Comparison of ENCODE assay signal across 25 cellular contexts in the genomic region with DNA sequence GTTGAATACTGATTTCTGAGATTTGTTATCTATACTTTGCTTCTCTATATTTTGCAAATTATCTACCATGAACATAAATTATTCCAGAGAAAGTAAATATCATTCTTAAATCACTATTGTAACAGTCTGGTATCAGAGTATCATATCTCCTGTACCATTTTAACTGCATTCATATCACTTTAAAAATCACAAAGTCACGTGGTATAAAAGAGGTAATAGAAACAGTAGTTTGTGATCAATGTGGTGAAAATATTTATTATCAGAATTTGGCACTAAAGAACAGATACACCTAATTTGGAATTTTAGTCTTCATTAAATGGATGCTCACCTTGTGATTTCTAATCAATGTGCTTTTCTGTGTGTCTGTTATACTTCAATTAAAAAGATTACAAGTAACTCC. TPM values are rescaled to one million over a fixed set of nuclear protein-coding genes. Genes with fewer than 3 reads are reported as not detected.
A peak's percentile ranks its signal among the peaks of the same experiment; 100 is the strongest.
DNase-seq lines count a peak whose midpoint lies in the region; ATAC-seq, FAIRE-seq and TF ChIP-seq lines count a peak whose summit lies in the region.
"Had no signal": no experiment of that assay in that cellular context is flagged by ENCODE, and none has a peak within 500 bp of the region (broad histone marks: within the 10 kb centered on the region; RNA-seq: fewer than 3 reads in every experiment).

No MANE protein-coding gene starts in this region.

- no peaks in the 10 kb centered on the region for H3K9me3 Mint-ChIP-seq in MCF 10A (ENCODE audit: unreplicated experiment)
- H3K9me3 Mint-ChIP-seq: activated B cell treated with CpG ODN at 0.5 μM for 24 hours; activated CD4-positive, alpha-beta T cell treated with anti-CD3 and anti-CD28 coated beads, Interleukin-2, amount 10 ng/mL, durations not matched to agents 7 days and 5 days; activated naive CD4-positive, alpha-beta T cell treated with anti-CD3 and anti-CD28 coated beads, Interleukin-2, amount 50 U/mL, for 72 hours; naive thymus-derived CD8-positive, alpha-beta T cell had no signal

- H3K27me3 Mint-ChIP-seq in MCF 10A (ENCODE audit: insufficient read depth, unreplicated experiment), result no peaks in the 10 kb centered on the region
- H3K27me3 Mint-ChIP-seq: activated B cell treated with CpG ODN at 0.5 μM for 24 hours had no signal

- DNase-seq in GM12878 (ENCODE audit: low read depth, low spot score) (no peak), spleen (no peak), NCI-H1417 treated with DMSO at 0.1 percent for 48 hours (lab: John Stamatoyannopoulos, UW) (no peak), MCF 10A (ENCODE audit: unreplicated experiment) (no peak), BE2C (no peak)
- DNase-seq: activated B cell treated with CpG ODN at 0.5 μM for 24 hours; activated CD4-positive, alpha-beta T cell treated with anti-CD3 and anti-CD28 coated beads, Interleukin-2, amount 10 ng/mL, durations not matched to agents 7 days and 5 days; effector CD4-positive, alpha-beta T cell; H7; Karpas-422; midbrain; naive thymus-derived CD8-positive, alpha-beta T cell; NCI-H1436 treated with DMSO at 0.1 percent for 48 hours; NCI-H82; small intestine; stimulated activated CD4-positive, alpha-beta T cell treated with anti-CD3 and anti-CD28 coated beads, Interleukin-1b, Interleukin-23, amount 100 ng/mL, for 48 hours; stimulated activated naive CD8-positive, alpha-beta T cell treated with anti-CD3 and anti-CD28 coated beads, Interleukin-15, Interleukin-2, amounts not matched to agents 100 U/mL and 50 U/mL, for 24 hours had no signal

- BruUV-seq in GM12878 (replicated peaks; lab: Mats Ljungman, UMichigan) (no TSS peak), MCF 10A (replicated peaks; lab: Mats Ljungman, UMichigan) (no TSS peak)

- no peak overlapping the region for H2AFZ ChIP-seq in GM12878 (ENCODE audit: control insufficient read depth, low read depth, low read length)

- H3K27ac ChIP-seq in GM12878 (ENCODE audit: control insufficient read depth, insufficient read depth) (no peak overlapping the region), mesodermal cell (ENCODE audit: low read depth, low read length, severe bottlenecking) (peak overlapping the region; percentile 79), spleen (peak overlapping the region; percentile 13 to 71 (median 60))
- H3K27ac ChIP-seq: BLaER1, HL-60, RWPE1 had no signal

- intact Hi-C loops in GM12878 (cut with micrococcal nuclease; ENCODE audit: unreplicated experiment) (no loop called here), spleen (cut with DNase I; ENCODE audit: low total_unique reads) (no loop called here), MCF 10A (cut with micrococcal nuclease) (no loop called here)

- H3K27me3 ChIP-seq in GM12878 (replicated peaks in 1 of 2; ENCODE audit: control insufficient read depth in 2 of 2, insufficient read depth in 2 of 2, low read length in 1 of 2) (no peaks in the 10 kb centered on the region), spleen (replicated peaks in 1 of 7) (no peaks in the 10 kb centered on the region), BE2C (no peaks in the 10 kb centered on the region)
- H3K27me3 ChIP-seq: BLaER1 had no signal

- no peak overlapping the region for H3K4me3 Mint-ChIP-seq in MCF 10A (ENCODE audit: unreplicated experiment)
- H3K4me3 Mint-ChIP-seq: activated B cell treated with CpG ODN at 0.5 μM for 24 hours; activated CD4-positive, alpha-beta T cell treated with anti-CD3 and anti-CD28 coated beads, Interleukin-2, amount 10 ng/mL, durations not matched to agents 7 days and 5 days; naive thymus-derived CD8-positive, alpha-beta T cell had no signal

- TF ChIP-seq EP300 in GM12878 (IDR thresholded peaks at IDR 0.05; ENCODE audit: borderline replicate concordance in 1 of 2, control insufficient read depth in 1 of 2, low read depth in 2 of 2, low read length in 2 of 2), result no peak

- no peaks in the 10 kb centered on the region for H4K20me1 ChIP-seq in GM12878 (ENCODE audit: control insufficient read depth, insufficient read depth)
- H4K20me1 ChIP-seq: BLaER1 had no signal

- H3K36me3 Mint-ChIP-seq in MCF 10A (ENCODE audit: insufficient read depth, unreplicated experiment), result peaks cover 4% of the 10 kb centered on the region
- H3K36me3 Mint-ChIP-seq: activated naive CD4-positive, alpha-beta T cell treated with anti-CD3 and anti-CD28 coated beads, Interleukin-2, amount 50 U/mL, for 72 hours; naive thymus-derived CD8-positive, alpha-beta T cell had no signal

- in situ Hi-C loops in GM12878 (cut with MboI), result no loop called here

- H3K4me3 ChIP-seq in GM12878 (no peak overlapping the region), mesodermal cell (ENCODE audit: extremely low read depth, insufficient read depth, low read length, poor library complexity, severe bottlenecking) (no peak overlapping the region), spleen (no peak overlapping the region), BE2C (ENCODE audit: low read depth, low read length) (no peak overlapping the region)
- H3K4me3 ChIP-seq: BLaER1 had no signal

- SMC1A ChIA-PET in GM12878 (lab: Charles Lee; ENCODE audit: uncharacterized antibody, unreplicated experiment), result interaction anchor here (0.6 to 2.8 kb wide), 8 partner anchors 13 to 105 kb away, joined by 3 to 13 read pairs (median 4); no protein-coding TSS in a partner anchor

- CTCF ChIA-PET in GM12878 (lab: Yijun Ruan, JAX), result interaction anchor here (0.7 to 1.7 kb wide), 5 partner anchors 21 to 424 kb away, joined by 3 to 7 read pairs (median 3); a partner anchor contains a TSS
- CTCF ChIA-PET in MCF 10A (lab: Yijun Ruan, JAX), result interaction anchor here (0.6 to 1.6 kb wide), 2 partner anchors 12 to 624 kb away, joined by 4 to 6 read pairs; no protein-coding TSS in a partner anchor

- TF ChIP-seq POLR2A in GM12878 (IDR thresholded peaks at IDR 0.05; ENCODE audit: low read depth, low read length) (no peak), spleen (IDR thresholded peaks at IDR 0.05) (no peak)

- H3K9me3 ChIP-seq in GM12878 (replicated peaks; ENCODE audit: control insufficient read depth, insufficient read depth, low read length) (no peaks in the 10 kb centered on the region), mesodermal cell (ENCODE audit: control insufficient read depth, low read length) (no peaks in the 10 kb centered on the region), spleen (no peaks in the 10 kb centered on the region), BE2C (no peaks in the 10 kb centered on the region; the same call in 1 of the 2 replicates)
- H3K9me3 ChIP-seq: BLaER1 had no signal

- H3K4me2 ChIP-seq in GM12878 (ENCODE audit: control insufficient read depth, insufficient read depth), result no peak overlapping the region
- H3K4me2 ChIP-seq: BLaER1 had no signal

- TF ChIP-seq CTCF in GM12878 (IDR thresholded peaks at IDR 0.05 in 2 of 3, conservative IDR thresholded peaks at IDR 0.05 in 1 of 3; ENCODE audit: control insufficient read depth in 2 of 3, extremely low read depth in 1 of 3, insufficient read depth in 1 of 3, low read depth in 3 of 3, low read length in 3 of 3) (no peak), spleen (IDR thresholded peaks at IDR 0.05 in 8 of 11, conservative IDR thresholded peaks at IDR 0.05 in 3 of 11) (no peak), MCF 10A (IDR thresholded peaks at IDR 0.05; ENCODE audit: unreplicated experiment) (no peak), BE2C (IDR thresholded peaks at IDR 0.05; ENCODE audit: low read depth, low read length) (no peak)

- H3K9ac ChIP-seq in GM12878 (ENCODE audit: control insufficient read depth, insufficient read depth, low read length), result no peak overlapping the region
- H3K9ac ChIP-seq: BLaER1 had no signal

- H3K4me1 ChIP-seq in GM12878 (ENCODE audit: control insufficient read depth, insufficient read depth, low read length) (no peaks in the 10 kb centered on the region), mesodermal cell (ENCODE audit: control insufficient read depth, insufficient read depth, low read length, poor library complexity, severe bottlenecking) (peaks cover 25% of the 10 kb centered on the region), spleen (peaks cover 0 to 43% (median 9%) of the 10 kb centered on the region in 6 donors), BE2C (no peaks in the 10 kb centered on the region)
- H3K4me1 ChIP-seq: BLaER1 had no signal

- POLR2A ChIA-PET in GM12878 (lab: Charles Lee) (interaction anchor here (1.1 to 1.4 kb wide), 2 partner anchors 17 to 21 kb away, joined by 3 read pairs; no protein-coding TSS in a partner anchor), MCF 10A (lab: Yijun Ruan, JAX) (no interaction called here)

- peaks cover 28% of the 10 kb centered on the region for H3K4me1 Mint-ChIP-seq in MCF 10A (ENCODE audit: insufficient read depth, unreplicated experiment)
- H3K4me1 Mint-ChIP-seq: activated B cell treated with CpG ODN at 0.5 μM for 24 hours; activated CD4-positive, alpha-beta T cell treated with anti-CD3 and anti-CD28 coated beads, Interleukin-2, amount 10 ng/mL, durations not matched to agents 7 days and 5 days; naive thymus-derived CD8-positive, alpha-beta T cell had no signal

- no peak for TF ChIP-seq RAD21 in GM12878 (IDR thresholded peaks at IDR 0.05; ENCODE audit: insufficient read depth, low read depth, low read length)

- RAD21 ChIA-PET in GM12878 (lab: Charles Lee; ENCODE audit: unreplicated experiment), result interaction anchor here (0.8 to 2.2 kb wide), 10 partner anchors 23 to 88 kb away, joined by 3 to 9 read pairs (median 3); a partner anchor contains a TSS

- H3K36me3 ChIP-seq in GM12878 (ENCODE audit: control insufficient read depth in 2 of 2, insufficient read depth in 2 of 2, low read length in 1 of 2) (no peaks in the 10 kb centered on the region), mesodermal cell (ENCODE audit: control insufficient read depth, insufficient read depth, low read length) (no peaks in the 10 kb centered on the region), spleen (no peaks in the 10 kb centered on the region), BE2C (no peaks in the 10 kb centered on the region)
- H3K36me3 ChIP-seq: BLaER1 had no signal

- FAIRE-seq in GM12878 (lab: Jason Lieb, UNC), result no peak
- FAIRE-seq: bronchial epithelial cell, small intestine had no signal

- peak; percentile 12 for ATAC-seq in HG03354 (IDR thresholded peaks at IDR 0.05; ENCODE audit: poor library complexity, severe bottlenecking, unreplicated experiment)
- no peak for ATAC-seq in GM12878
- ATAC-seq: activated naive CD4-positive, alpha-beta T cell treated with anti-CD3 and anti-CD28 coated beads, Interleukin-2, amount 50 U/mL, for 72 hours; naive thymus-derived CD8-positive, alpha-beta T cell; stimulated activated naive CD8-positive, alpha-beta T cell treated with anti-CD3 and anti-CD28 coated beads, Interleukin-15, Interleukin-2, amounts not matched to agents 100 U/mL and 50 U/mL, for 24 hours had no signal

- 0% methylated on average over 1 of the region's 1 CpG for WGBS in GM12878 (ENCODE audit: insufficient coverage, insufficient replicate concordance, low lambda C conversion rate, missing lambda C conversion rate)
- WGBS in mesodermal cell (ENCODE audit: insufficient coverage in 2 of 2), 2 experiments, result no CpG with 5 or more reads among the region's 1 CpG
- 19 to 53% (median 35%) methylated on average over 1 of the region's 1 CpG for WGBS in spleen, 5 donors

- no peaks in the 10 kb centered on the region; the same call in 1 of the 2 replicates for H3K79me2 ChIP-seq in GM12878 (ENCODE audit: control insufficient read depth, insufficient read depth, low read length)

- H3K27ac Mint-ChIP-seq in MCF 10A (ENCODE audit: low read depth, unreplicated experiment), result no peak overlapping the region
- H3K27ac Mint-ChIP-seq: activated B cell treated with CpG ODN at 0.5 μM for 24 hours; activated CD4-positive, alpha-beta T cell treated with anti-CD3 and anti-CD28 coated beads, Interleukin-2, amount 10 ng/mL, durations not matched to agents 7 days and 5 days; activated naive CD4-positive, alpha-beta T cell treated with anti-CD3 and anti-CD28 coated beads, Interleukin-2, amount 50 U/mL, for 72 hours had no signal

RNA-seq across cellular contexts. Expression of a gene that starts 47.8 kb away (rescaled TPM):
- total RNA-seq in GM12878 (2013; cell fraction: nucleolus; rRNA removed), result 161 and 165 TPM in 2 replicates
- total RNA-seq in GM12878 (2014; rRNA removed), result 88.8 and 95.5 TPM in 2 replicates
- total RNA-seq in GM12878 (2014; rRNA removed; fragmentation: Illumina TruSeq; extraction: Trizol), result 87.3 and 91.7 TPM in 2 replicates
- 68.3 and 69.4 TPM in 2 replicates for total RNA-seq in GM12878 (2021)
- polyA plus RNA-seq in GM12878 (2011; ENCODE audit: low read depth), result 29.2 TPM
- 63.1 and 88.6 TPM in 2 replicates for polyA plus RNA-seq in GM12878 (2011; rRNA removed)
- polyA plus RNA-seq in GM12878 (2011; cell fraction: cytosol; rRNA removed), result 34.7 and 48.4 TPM in 2 replicates
- 36.0 and 43.6 TPM in 2 replicates for polyA plus RNA-seq in GM12878 (2011; cell fraction: nucleus; rRNA removed)
- polyA plus RNA-seq in GM12878 (2012), result 41.4 and 41.6 TPM in 2 replicates
- polyA plus RNA-seq in GM12878 (2014; fragmentation: Illumina TruSeq; extraction: Trizol), result 84.9 and 116 TPM in 2 replicates
- 10 to 100 TPM; 27.0 to 36.7 TPM for polyA plus RNA-seq in GM12878 (2014; fragmentation: Nextera tagmentation; extraction: Ambion mirVana)
- 69.3 and 83.6 TPM in 2 replicates for polyA plus RNA-seq in GM12878 (2014; rRNA removed)
- polyA plus RNA-seq in GM12878 (2016; fragmentation: Nextera tagmentation; extraction: Ambion mirVana), result 10 to 100 TPM; 82.7 to 97.6 TPM
- polyA minus RNA-seq in GM12878 (2011; rRNA and poly(A)+ RNA removed), result 46.6 and 62.8 TPM in 2 replicates
- 16.6 and 23.6 TPM in 2 replicates for polyA minus RNA-seq in GM12878 (2011; cell fraction: cytosol; rRNA and poly(A)+ RNA removed)
- 48.7 and 60.0 TPM in 2 replicates for polyA minus RNA-seq in GM12878 (2011; cell fraction: nucleus; rRNA and poly(A)+ RNA removed)
- 55.0 TPM for polyA plus RNA-seq in mesodermal cell (2013, experiment 1 of 2)
- polyA plus RNA-seq in mesodermal cell (2013, experiment 2 of 2), result 45.4 TPM
- 100 to 1,000 TPM in 4 of 7 donors, 10 to 100 TPM in 3; 70.3 to 155 (median 102) TPM for total RNA-seq in spleen
- polyA plus RNA-seq in spleen, result 10 to 100 TPM in 2 of 3 donors, 1 to 10 TPM in 1; 7.7 to 18.6 (median 10.4) TPM
- 19.8 and 60.2 TPM in 2 replicates for total RNA-seq in MCF 10A (2022)
- not detected for polyA plus RNA-seq in BE2C (2012; ENCODE audit: insufficient read depth, insufficient read length, low read depth)
- total RNA-seq: activated B cell treated with CpG ODN at 0.5 μM for 24 hours; activated CD4-positive, alpha-beta T cell treated with anti-CD3 and anti-CD28 coated beads, Interleukin-2, amount 10 ng/mL, durations not matched to agents 7 days and 5 days; activated CD8-positive, alpha-beta memory T cell treated with anti-CD3 and anti-CD28 coated beads for 36 hours; activated naive CD4-positive, alpha-beta T cell treated with anti-CD3 and anti-CD28 coated beads, Interleukin-2, amount 50 U/mL, for 72 hours; naive thymus-derived CD8-positive, alpha-beta T cell had no signal
- polyA plus RNA-seq: naive thymus-derived CD8-positive, alpha-beta T cell had no signal
